ENCODE assay signal across 8 cellular contexts in genomic region chr10:119306514-119306951, GRCh38.
DNase-seq lines count a peak whose midpoint lies in the region; ATAC-seq and TF ChIP-seq lines count a peak whose summit lies in the region.

No MANE protein-coding gene starts in this region.

- peaks cover 4% of the 10 kb centered on the region; the same call in 1 of the 2 replicates for H3K79me2 ChIP-seq in DOHH2 (ENCODE audit: control insufficient read depth, low read length)

- H3F3A ChIP-seq in DOHH2 (ENCODE audit: control insufficient read depth, insufficient read depth), result peaks cover 30% of the 10 kb centered on the region

- peaks cover 91% of the 10 kb centered on the region for H3K4me1 ChIP-seq in DOHH2 (ENCODE audit: control insufficient read depth, low read length)

- H4K20me1 ChIP-seq in DOHH2 (ENCODE audit: control insufficient read depth, insufficient read depth, low read depth, low read length), result no peaks in the 10 kb centered on the region

- peak overlapping the region; percentile 93 to 100 (median 99) for H3K27ac Mint-ChIP-seq in IgD-negative memory B cell

- H3K4me3 ChIP-seq in DOHH2 (ENCODE audit: low read length), result peak overlapping the region; percentile 71
- no peak overlapping the region for H3K4me3 ChIP-seq in epithelial cell of proximal tubule (ENCODE audit: low read depth, low read length)

- peaks cover 2% of the 10 kb centered on the region; the same call in 1 of the 2 replicates for H3K27me3 ChIP-seq in DOHH2 (ENCODE audit: control insufficient read depth, low read length)

- peak; percentile 35 to 66 for DNase-seq in activated CD4-positive, alpha-beta T cell treated with anti-CD3 and anti-CD28 coated beads, Interleukin-2, amount 50 U/mL, for 24 hours (ENCODE audit: low read depth in 1 of 2, low spot score in 1 of 2)
- DNase-seq in epithelial cell of proximal tubule (ENCODE audit: low read depth), result no peak
- peak; percentile 29 to 53 for DNase-seq in stimulated activated CD4-positive, alpha-beta T cell treated with anti-CD3 and anti-CD28 coated beads, Interleukin-1b, Interleukin-23, amount 100 ng/mL, for 1 hour (ENCODE audit: low read depth in 2 of 2)
- DNase-seq in SK-N-DZ (ENCODE audit: low spot score), result no peak
- no peak for DNase-seq in foreskin melanocyte

- TF ChIP-seq CTCF in DOHH2 (IDR thresholded peaks at IDR 0.05; ENCODE audit: low read depth, low read length, poor library complexity, severe bottlenecking), result peak; percentile 88
- TF ChIP-seq CTCF in epithelial cell of proximal tubule (conservative IDR thresholded peaks at IDR 0.05; ENCODE audit: low read depth, low read length), result peak; percentile 47

- no peaks in the 10 kb centered on the region for H3K9me2 ChIP-seq in DOHH2 (replicated peaks; ENCODE audit: control insufficient read depth, low read length)

- H3K9me3 ChIP-seq in DOHH2 (ENCODE audit: control insufficient read depth, insufficient read depth, low read length), result no peaks in the 10 kb centered on the region

- no peaks in the 10 kb centered on the region for H3K27me3 Mint-ChIP-seq in IgD-negative memory B cell

- peak overlapping the region; percentile 96 for H3K27ac ChIP-seq in DOHH2 (ENCODE audit: low read depth, low read length)

- peak overlapping the region; percentile 71 to 94 (median 83) for H3K4me3 Mint-ChIP-seq in IgD-negative memory B cell

- ATAC-seq in GM21423 (IDR thresholded peaks at IDR 0.05; ENCODE audit: unreplicated experiment), result peak; percentile 72

- peak overlapping the region; percentile 92 for H3K4me2 ChIP-seq in DOHH2 (ENCODE audit: low read length)

- H3K36me3 Mint-ChIP-seq in IgD-negative memory B cell, result peaks cover 5% of the 10 kb centered on the region

- H3K4me1 Mint-ChIP-seq in IgD-negative memory B cell, result peaks cover 54 to 79% (median 74%) of the 10 kb centered on the region in 3 donors

- H3K9me3 Mint-ChIP-seq in IgD-negative memory B cell, result no peaks in the 10 kb centered on the region

- H3K36me3 ChIP-seq in DOHH2 (ENCODE audit: control insufficient read depth, low read length), result no peaks in the 10 kb centered on the region

Comparison
In these comparisons a context has a peak if more than half of its experiments do, and no peak if none do; other contexts are left out.
1. DNase-seq: peak in activated CD4-positive, alpha-beta T cell treated with anti-CD3 and anti-CD28 coated beads, Interleukin-2, amount 50 U/mL, for 24 hours (2 of 2) and stimulated activated CD4-positive, alpha-beta T cell treated with anti-CD3 and anti-CD28 coated beads, Interleukin-1b, Interleukin-23, amount 100 ng/mL, for 1 hour (2 of 2); none in epithelial cell of proximal tubule (single experiment), SK-N-DZ (single experiment) and foreskin melanocyte (single experiment).